Comparison of ENCODE assay signal across 1 cellular context in the genomic region with DNA sequence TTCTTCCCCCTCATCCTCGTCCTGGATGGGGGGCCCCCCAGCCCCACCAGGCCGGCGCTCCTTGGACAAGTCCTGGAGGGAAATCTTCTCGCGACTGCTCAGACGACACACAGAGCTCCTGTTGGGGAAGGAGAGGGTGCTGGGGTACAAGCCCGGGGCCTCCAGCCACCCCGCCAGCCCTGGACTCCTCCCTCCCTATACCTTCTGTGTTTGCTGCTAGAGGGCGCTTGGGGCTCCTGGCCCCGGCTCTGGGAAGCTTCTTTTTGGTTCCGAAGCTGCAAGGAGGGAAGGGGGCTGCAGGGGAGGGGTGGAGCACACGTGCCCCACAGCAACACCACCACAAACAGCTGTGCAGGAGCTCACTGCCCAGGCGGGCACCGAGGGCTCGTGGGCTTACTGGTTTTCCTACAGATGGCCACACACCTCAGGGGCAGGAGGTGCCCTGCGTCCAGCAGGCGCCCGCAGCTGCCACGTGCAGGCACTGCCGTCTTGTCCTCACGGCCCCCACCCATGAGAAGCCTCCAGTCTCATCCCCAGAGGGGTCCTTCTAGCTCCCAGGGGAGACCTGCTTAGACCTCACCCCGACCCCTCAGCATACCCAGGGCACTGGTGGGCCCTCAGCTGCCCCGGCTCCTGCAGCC.
A peak's percentile ranks its signal among the peaks of the same experiment; 100 is the strongest.
TF ChIP-seq lines count a peak whose summit lies in the region.

No MANE protein-coding gene starts in this region.

TF ChIP-seq in H1, 55 proteins besides CTCF, POLR2A, EP300 and RAD21:
- TF ChIP-seq, protein P1, sequence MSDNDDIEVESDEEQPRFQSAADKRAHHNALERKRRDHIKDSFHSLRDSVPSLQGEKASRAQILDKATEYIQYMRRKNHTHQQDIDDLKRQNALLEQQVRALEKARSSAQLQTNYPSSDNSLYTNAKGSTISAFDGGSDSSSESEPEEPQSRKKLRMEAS (IDR thresholded peaks at IDR 0.05): peak; percentile 60
- no peak for TF ChIP-seq USF2 (IDR thresholded peaks at IDR 0.05; ENCODE audit: low read length)
- TF ChIP-seq SIX5 (IDR thresholded peaks at IDR 0.05; ENCODE audit: low read depth, low read length): no peak
- TF ChIP-seq HDAC6 (IDR thresholded peaks at IDR 0.05; ENCODE audit: low read depth, low read length): no peak
- no peak for TF ChIP-seq ASH2L (IDR thresholded peaks at IDR 0.05; ENCODE audit: low read length)
- TF ChIP-seq RFX5 (IDR thresholded peaks at IDR 0.05; ENCODE audit: borderline replicate concordance, low read depth, low read length): no peak
- peak; percentile 52; the same call in 1 of the 2 replicates for TF ChIP-seq E2F6 (IDR thresholded peaks at IDR 0.05)
- TF ChIP-seq NANOG (IDR thresholded peaks at IDR 0.05; ENCODE audit: insufficient read depth, low read depth, low read length, poor library complexity, severe bottlenecking): no peak
- no peak for TF ChIP-seq CHD1 (IDR thresholded peaks at IDR 0.05; ENCODE audit: low read depth, low read length)
TF ChIP-seq in H1: peak in this region for 2.
